In genomic region chr2:42795871-42796301, GRCh38 we compare ENCODE assay signal across 9 cellular contexts. TPM values are rescaled to one million over a fixed set of nuclear protein-coding genes. Genes with fewer than 3 reads are reported as not detected.
DNase-seq lines count a peak whose midpoint lies in the region; ATAC-seq, FAIRE-seq and TF ChIP-seq lines count a peak whose summit lies in the region.
"Had no signal": no experiment of that assay in that cellular context is flagged by ENCODE, and none has a peak within 500 bp of the region (broad histone marks: within the 10 kb centered on the region; RNA-seq: fewer than 3 reads in every experiment).

No MANE protein-coding gene starts in this region.

- H3K27ac ChIP-seq in Peyer's patch, result peak overlapping the region; percentile 31 to 55 (median 51)

- peak; percentile 46 for TF ChIP-seq POLR2A in GM15510 (IDR thresholded peaks at IDR 0.05; ENCODE audit: borderline replicate concordance, extremely low read depth, insufficient read length)
- no peak for TF ChIP-seq POLR2A in Peyer's patch (IDR thresholded peaks at IDR 0.05)
- TF ChIP-seq POLR2A in H54 (IDR thresholded peaks at IDR 0.05; ENCODE audit: low read depth, low read length), result no peak

- DNase-seq in Peyer's patch (peak in 1 of 3 donors; percentile 51), mesenteric fat pad (ENCODE audit: low spot score) (peak; percentile 33), H54 (ENCODE audit: insufficient read length, low spot score) (no peak), cerebellum (ENCODE audit: low spot score) (no peak), RPMI8226 (no peak)
- no peak for DNase-seq in activated effector memory CD4-positive, alpha-beta T cell treated with anti-CD3 and anti-CD28 coated beads, Interleukin-2, amount 50 U/mL, for 16 hours
- DNase-seq: activated T-cell treated with anti-CD3 and anti-CD28 coated beads for 4 hours had no signal

- FAIRE-seq in H54 (lab: Jason Lieb, UNC), result no peak

- no peak overlapping the region for H3K4me3 ChIP-seq in Peyer's patch

- TF ChIP-seq CTCF in Peyer's patch (IDR thresholded peaks at IDR 0.05), result no peak

- H3K36me3 ChIP-seq in Peyer's patch, result no peaks in the 10 kb centered on the region

- H3K9me3 ChIP-seq in Peyer's patch, result no peaks in the 10 kb centered on the region

- ATAC-seq in GM21786 (IDR thresholded peaks at IDR 0.05; ENCODE audit: unreplicated experiment), result peak; percentile 31

- no peaks in the 10 kb centered on the region for H3K27me3 ChIP-seq in Peyer's patch

- peaks cover 0 to 8% (median 4%) of the 10 kb centered on the region in 4 donors for H3K4me1 ChIP-seq in Peyer's patch

RNA-seq across cellular contexts. Expression of gene HAAO, which starts 3.5 kb away (rescaled TPM):
- 10 to 100 TPM; 15.7 to 96.9 (median 49.7) TPM for total RNA-seq in Peyer's patch
- 2.8 TPM for total RNA-seq in mesenteric fat pad
- total RNA-seq in cerebellum, result 2.7 TPM

RNA-seq across cellular contexts. Expression of gene OXER1, which starts 32.0 kb away (rescaled TPM):
- 10 to 100 TPM in 2 of 4 donors, 1 to 10 TPM in 2; 8.2 to 25.0 (median 14.5) TPM for total RNA-seq in Peyer's patch
- 0.84 TPM for total RNA-seq in mesenteric fat pad
- 0.18 TPM for total RNA-seq in cerebellum
